In the genomic region with DNA sequence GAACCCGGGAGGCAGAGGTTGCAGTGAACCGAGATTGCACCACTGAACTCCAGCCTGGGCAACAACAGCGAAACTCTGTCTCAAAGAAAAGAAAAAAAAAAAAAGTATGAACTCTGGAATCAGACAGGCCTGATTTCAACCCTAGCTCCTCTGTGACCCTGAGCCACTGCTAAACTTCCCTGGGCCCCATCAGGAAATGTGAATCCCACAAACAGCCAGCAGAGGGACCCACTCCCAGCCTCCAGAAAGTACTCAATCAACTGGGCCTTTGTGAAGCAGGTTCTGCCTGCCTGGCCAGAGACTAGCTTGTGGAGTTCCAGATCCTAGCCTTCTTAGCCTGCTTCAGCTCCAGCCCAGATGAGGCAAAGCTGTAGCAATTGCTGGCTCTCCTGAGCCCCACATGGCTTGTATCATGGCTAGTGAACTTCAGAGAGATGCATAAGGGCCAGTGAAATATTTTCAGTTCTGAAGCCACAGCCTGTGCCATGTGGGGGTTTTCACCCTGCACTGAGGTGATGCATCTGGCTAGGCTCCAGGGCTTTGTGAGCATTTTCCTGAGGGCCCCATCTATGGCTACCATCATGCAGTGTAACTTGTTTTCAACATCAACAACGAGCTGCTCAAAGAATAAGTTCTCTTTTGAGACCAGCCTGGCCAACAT, we compare ENCODE assay signal across 8 cellular contexts. TPM values are rescaled to one million over a fixed set of nuclear protein-coding genes. Genes with fewer than 3 reads are reported as not detected.
DNase-seq lines count a peak whose midpoint lies in the region; ATAC-seq and TF ChIP-seq lines count a peak whose summit lies in the region.

No MANE protein-coding gene starts in this region.

- intact Hi-C loops in right cardiac atrium (cut with DNase I), result no loop called here

- no peaks in the 10 kb centered on the region for H3K27me3 ChIP-seq in right cardiac atrium (ENCODE audit: control insufficient read depth, insufficient read depth)

- no peaks in the 10 kb centered on the region for H3K9me3 ChIP-seq in right cardiac atrium (ENCODE audit: control insufficient read depth, low read length)

- H3K4me1 ChIP-seq in right cardiac atrium (ENCODE audit: control insufficient read depth, insufficient read depth, low read length), result no peaks in the 10 kb centered on the region

- no peak overlapping the region for H3K4me3 ChIP-seq in Jurkat, Clone E6-1 (ENCODE audit: low read length)
- H3K4me3 ChIP-seq in right cardiac atrium (ENCODE audit: low read length), result no peak overlapping the region

- peak; percentile 51 for DNase-seq in GM03348 (ENCODE audit: low spot score)
- DNase-seq in Jurkat, Clone E6-1 (ENCODE audit: low read depth, low spot score), result peak; percentile 46
- peak; percentile 47 for DNase-seq in amniotic epithelial cell (ENCODE audit: low read depth)
- DNase-seq in right cardiac atrium, result peak in 2 of 3 donors; percentile 29 to 60
- DNase-seq in stimulated activated CD4-positive, alpha-beta T cell treated with anti-CD3 and anti-CD28 coated beads, Interleukin-12 subunit alpha, Interleukin-12 subunit beta, amount 100 ng/mL, for 4 hours, result peak; percentile 37
- no peak for DNase-seq in GM19240 (ENCODE audit: insufficient read length, low spot score)

- H3K27ac ChIP-seq in right cardiac atrium (ENCODE audit: low read length), result no peak overlapping the region

- 86% methylated on average over 4 of the region's 4 CpGs for WGBS in right cardiac atrium

- ATAC-seq in GM21717 (IDR thresholded peaks at IDR 0.05; ENCODE audit: unreplicated experiment) (peak; percentile 81), SK-N-SH treated with all-trans-retinoic acid at 6 μM for 48 hours (peak; percentile 93), right cardiac atrium (peak; percentile 61 to 67)

TF ChIP-seq in SK-N-SH treated with all-trans-retinoic acid at 6 μM for 48 hours, 23 proteins besides CTCF, POLR2A, EP300 and RAD21:
- no peak for TF ChIP-seq GLIS3 (CRISPR knock-in tag; IDR thresholded peaks at IDR 0.05)
- TF ChIP-seq, protein P1, sequence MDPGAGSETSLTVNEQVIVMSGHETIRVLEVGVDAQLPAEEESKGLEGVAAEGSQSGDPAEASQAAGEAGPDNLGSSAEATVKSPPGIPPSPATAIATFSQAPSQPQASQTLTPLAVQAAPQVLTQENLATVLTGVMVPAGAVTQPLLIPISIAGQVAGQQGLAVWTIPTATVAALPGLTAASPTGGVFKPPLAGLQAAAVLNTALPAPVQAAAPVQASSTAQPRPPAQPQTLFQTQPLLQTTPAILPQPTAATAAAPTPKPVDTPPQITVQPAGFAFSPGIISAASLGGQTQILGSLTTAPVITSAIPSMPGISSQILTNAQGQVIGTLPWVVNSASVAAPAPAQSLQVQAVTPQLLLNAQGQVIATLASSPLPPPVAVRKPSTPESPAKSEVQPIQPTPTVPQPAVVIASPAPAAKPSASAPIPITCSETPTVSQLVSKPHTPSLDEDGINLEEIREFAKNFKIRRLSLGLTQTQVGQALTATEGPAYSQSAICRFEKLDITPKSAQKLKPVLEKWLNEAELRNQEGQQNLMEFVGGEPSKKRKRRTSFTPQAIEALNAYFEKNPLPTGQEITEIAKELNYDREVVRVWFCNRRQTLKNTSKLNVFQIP (CRISPR knock-in tag; IDR thresholded peaks at IDR 0.05; ENCODE audit: borderline replicate concordance, low read depth), result no peak

RNA-seq across cellular contexts. Expression of a gene that starts 7.2 kb away (rescaled TPM):
- 26.5 TPM for polyA plus RNA-seq in Jurkat, Clone E6-1 (2012; ENCODE audit: insufficient read depth, insufficient read length)
- total RNA-seq in right cardiac atrium, result 100 to 1,000 TPM in 3 of 4 donors, 10 to 100 TPM in 1; 89.7 to 107 (median 103) TPM
- polyA plus RNA-seq in right cardiac atrium, result 43.8 TPM

RNA-seq across cellular contexts. Expression of a gene that starts 28.5 kb away (rescaled TPM):
- polyA plus RNA-seq in Jurkat, Clone E6-1 (2012; ENCODE audit: insufficient read depth, insufficient read length), result 19.5 TPM
- total RNA-seq in right cardiac atrium, result 10 to 100 TPM; 23.8 to 29.6 (median 26.8) TPM
- 26.0 TPM for polyA plus RNA-seq in right cardiac atrium

RNA-seq across cellular contexts. Expression of a gene that starts 37.4 kb away (rescaled TPM):
- not detected for polyA plus RNA-seq in Jurkat, Clone E6-1 (2012; ENCODE audit: insufficient read depth, insufficient read length)
- not detected for total RNA-seq in right cardiac atrium
- not detected for polyA plus RNA-seq in right cardiac atrium
